Comparison of ENCODE assay signal across 8 cellular contexts in the genomic region with DNA sequence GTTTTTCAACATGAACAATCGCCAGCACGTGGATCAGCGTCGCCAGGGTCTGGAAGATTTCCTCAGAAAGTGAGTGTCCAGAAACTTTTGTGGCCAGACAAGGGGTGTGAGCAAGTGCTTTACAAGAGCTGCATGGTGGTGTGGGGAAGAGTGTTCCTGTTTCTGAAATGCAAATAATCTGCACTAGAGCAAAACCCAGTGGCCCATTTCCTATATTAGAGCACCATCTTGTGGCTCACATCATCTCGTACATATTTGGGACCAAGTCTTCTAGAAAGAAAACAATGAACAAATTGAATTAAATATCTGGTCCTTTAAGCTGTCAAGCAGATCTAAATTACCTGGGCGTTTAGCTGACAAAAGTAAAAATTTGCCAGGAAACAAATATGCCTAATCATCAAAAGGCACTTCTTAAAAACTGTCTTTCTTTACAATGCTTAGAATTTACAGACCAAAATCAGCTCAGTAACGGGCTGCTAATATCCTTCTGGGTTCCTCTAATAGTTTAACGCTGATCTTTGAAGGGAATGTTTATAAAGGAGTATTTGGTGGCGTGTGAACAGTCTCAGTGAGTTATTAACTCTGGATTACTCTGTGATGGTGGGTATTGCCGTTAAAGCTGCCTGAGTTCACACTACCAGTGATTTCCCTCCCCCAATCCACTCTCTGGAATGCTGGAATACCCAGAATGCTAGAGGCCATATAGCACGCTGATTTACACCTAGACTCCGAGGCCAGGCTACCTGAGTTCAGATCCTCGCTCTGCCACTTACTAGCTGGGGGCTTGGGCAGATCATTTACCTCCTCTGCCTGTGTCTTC.
DNase-seq lines count a peak whose midpoint lies in the region; ATAC-seq and TF ChIP-seq lines count a peak whose summit lies in the region.

No MANE protein-coding gene starts in this region.

- in situ Hi-C loops in KBM-7 (cut with MboI; ENCODE audit: low pct_unique_long_range_greater_than_20kb, low sequenced_read_pairs) = loop anchor here (25.0 kb wide), 3 partner anchors 278 to 822 kb away; partner anchors contain the start of gene HOXA11

- ATAC-seq in GM21723 (IDR thresholded peaks at IDR 0.05; ENCODE audit: unreplicated experiment) = peak; percentile 83

- POLR2A ChIA-PET in OCI-LY7 (lab: Charles Lee) = interaction anchor here (0.5 to 1.6 kb wide), 9 partner anchors 9 to 469 kb away, joined by 3 to 6 read pairs (median 4); partner anchors contain the start of gene SNX10

- no TSS peak for BruUV-seq in OCI-LY7 (replicated peaks; lab: Mats Ljungman, UMichigan)

- peak overlapping the region; percentile 32; the same call in 1 of the 2 replicates for H2AFZ ChIP-seq in OCI-LY7 (ENCODE audit: low read length)

- H3K4me1 ChIP-seq in OCI-LY7 (ENCODE audit: insufficient read depth, low read length, poor library complexity, severe bottlenecking) (peaks cover 21% of the 10 kb centered on the region), neutrophil (ENCODE audit: control insufficient read depth in 1 of 2, insufficient read depth in 1 of 2, low read depth in 1 of 2, low read length in 1 of 2) (peaks cover 9 to 17% of the 10 kb centered on the region in 2 experiments)

- TF ChIP-seq CTCF in OCI-LY7 (conservative IDR thresholded peaks at IDR 0.05; ENCODE audit: low read length) (peak; percentile 93), neutrophil (IDR thresholded peaks at IDR 0.05) (peak; percentile 64)

- H3K9me3 ChIP-seq in OCI-LY7 (ENCODE audit: low read length) (no peaks in the 10 kb centered on the region), neutrophil (no peaks in the 10 kb centered on the region)

- H3K27me3 ChIP-seq in neutrophil (no peaks in the 10 kb centered on the region), H7 (ENCODE audit: control insufficient read depth, insufficient read depth, low read length) (no peaks in the 10 kb centered on the region)

- DNase-seq in ELR (ENCODE audit: low read depth) (peak; percentile 76), KBM-7 (peak; percentile 91), OCI-LY7 (ENCODE audit: low spot score) (peak; percentile 89), fibroblast of the conjunctiva (ENCODE audit: low read depth) (peak; percentile 69), H7 (no peak)
- DNase-seq in activated T-cell treated with anti-CD3 and anti-CD28 coated beads, Interleukin-2, amount 50 U/mL, for 48 hours = peak; percentile 33 to 46

- no peaks in the 10 kb centered on the region; the same call in 1 of the 2 replicates for H4K20me1 ChIP-seq in OCI-LY7 (ENCODE audit: insufficient read depth, low read length)

- H3K9me2 ChIP-seq in OCI-LY7 (ENCODE audit: insufficient read depth, low read length) = no peaks in the 10 kb centered on the region

- H3K4me3 ChIP-seq in OCI-LY7 (ENCODE audit: low read depth, low read length, poor library complexity, severe bottlenecking) (no peak overlapping the region), neutrophil (ENCODE audit: low read depth in 1 of 2, low read length in 1 of 2) (no peak overlapping the region), H7 (ENCODE audit: insufficient read depth, low read depth, low read length) (no peak overlapping the region)

- H3K4me2 ChIP-seq in OCI-LY7 (ENCODE audit: low read length) = peak overlapping the region; percentile 63

- peaks cover 47% of the 10 kb centered on the region; the same call in 1 of the 2 replicates for H3K36me3 ChIP-seq in OCI-LY7 (ENCODE audit: insufficient read depth, low read length)
- H3K36me3 ChIP-seq in neutrophil = peaks cover 70% of the 10 kb centered on the region
- no peaks in the 10 kb centered on the region; the same call in 1 of the 2 replicates for H3K36me3 ChIP-seq in H7 (replicated peaks; ENCODE audit: control insufficient read depth, insufficient read depth, low read length)

- H3K27ac ChIP-seq in OCI-LY7 (ENCODE audit: low read depth, low read length, poor library complexity, severe bottlenecking) (peak overlapping the region; percentile 29), neutrophil (peak overlapping the region; percentile 41)

- intact Hi-C loops in OCI-LY7 (cut with micrococcal nuclease; ENCODE audit: unreplicated experiment) = loop anchor here (1.0 to 5.0 kb wide), 5 partner anchors 74 to 472 kb away; partner anchors contain the start of genes CBX3, HNRNPA2B1 and SNX10

- H3K79me2 ChIP-seq in OCI-LY7 (ENCODE audit: insufficient read depth, low read depth, low read length) = no peaks in the 10 kb centered on the region

- CTCF ChIA-PET in OCI-LY7 (lab: Charles Lee; ENCODE audit: unreplicated experiment) = interaction anchor here (0.5 to 1.9 kb wide), 6 partner anchors 135 to 783 kb away, joined by 3 to 5 read pairs (median 3); no protein-coding TSS in a partner anchor
